Comparison of ENCODE assay signal across 1 cellular context in genomic region chr15:57227181-57227580, GRCh38.
TF ChIP-seq lines count a peak whose summit lies in the region.

No MANE protein-coding gene starts in this region.

TF ChIP-seq in A549, 52 proteins besides CTCF, POLR2A, EP300 and RAD21:
- TF ChIP-seq FOSB (CRISPR knock-in tag; IDR thresholded peaks at IDR 0.05) (no peak), ZC3H11A (IDR thresholded peaks at IDR 0.05) (no peak), JUN (IDR thresholded peaks at IDR 0.05) (no peak), SMC3 (IDR thresholded peaks at IDR 0.05) (no peak), MAZ (IDR thresholded peaks at IDR 0.05; ENCODE audit: borderline replicate concordance, low read depth, low read length) (no peak), JUNB (IDR thresholded peaks at IDR 0.05) (no peak), RFX5 (IDR thresholded peaks at IDR 0.05) (no peak), NPAS2 (CRISPR knock-in tag; IDR thresholded peaks at IDR 0.05; ENCODE audit: borderline replicate concordance) (no peak), HEYL (CRISPR knock-in tag; IDR thresholded peaks at IDR 0.05) (no peak), HDAC2 (IDR thresholded peaks at IDR 0.05) (no peak), KDM5A (IDR thresholded peaks at IDR 0.05) (no peak), NR3C1 (IDR thresholded peaks at IDR 0.05) (no peak), MAX (IDR thresholded peaks at IDR 0.05) (no peak), EHMT2 (IDR thresholded peaks at IDR 0.05; ENCODE audit: low read depth) (no peak), POLR2AphosphoS2 (conservative IDR thresholded peaks at IDR 0.05; ENCODE audit: low read length) (no peak), CBX2 (IDR thresholded peaks at IDR 0.05; ENCODE audit: borderline replicate concordance, low read depth) (no peak), USF2 (IDR thresholded peaks at IDR 0.05) (no peak)
- TF ChIP-seq, protein P1, sequence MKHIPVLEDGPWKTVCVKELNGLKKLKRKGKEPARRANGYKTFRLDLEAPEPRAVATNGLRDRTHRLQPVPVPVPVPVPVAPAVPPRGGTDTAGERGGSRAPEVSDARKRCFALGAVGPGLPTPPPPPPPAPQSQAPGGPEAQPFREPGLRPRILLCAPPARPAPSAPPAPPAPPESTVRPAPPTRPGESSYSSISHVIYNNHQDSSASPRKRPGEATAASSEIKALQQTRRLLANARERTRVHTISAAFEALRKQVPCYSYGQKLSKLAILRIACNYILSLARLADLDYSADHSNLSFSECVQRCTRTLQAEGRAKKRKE (CRISPR knock-in tag; IDR thresholded peaks at IDR 0.05; ENCODE audit: low read depth) = no peak
- TF ChIP-seq, protein P2, sequence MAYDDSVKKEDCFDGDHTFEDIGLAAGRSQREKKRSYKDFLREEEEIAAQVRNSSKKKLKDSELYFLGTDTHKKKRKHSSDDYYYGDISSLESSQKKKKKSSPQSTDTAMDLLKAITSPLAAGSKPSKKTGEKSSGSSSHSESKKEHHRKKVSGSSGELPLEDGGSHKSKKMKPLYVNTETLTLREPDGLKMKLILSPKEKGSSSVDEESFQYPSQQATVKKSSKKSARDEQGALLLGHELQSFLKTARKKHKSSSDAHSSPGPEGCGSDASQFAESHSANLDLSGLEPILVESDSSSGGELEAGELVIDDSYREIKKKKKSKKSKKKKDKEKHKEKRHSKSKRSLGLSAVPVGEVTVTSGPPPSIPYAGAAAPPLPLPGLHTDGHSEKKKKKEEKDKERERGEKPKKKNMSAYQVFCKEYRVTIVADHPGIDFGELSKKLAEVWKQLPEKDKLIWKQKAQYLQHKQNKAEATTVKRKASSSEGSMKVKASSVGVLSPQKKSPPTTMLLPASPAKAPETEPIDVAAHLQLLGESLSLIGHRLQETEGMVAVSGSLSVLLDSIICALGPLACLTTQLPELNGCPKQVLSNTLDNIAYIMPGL (CRISPR knock-in tag; IDR thresholded peaks at IDR 0.05; ENCODE audit: borderline replicate concordance) = no peak
TF ChIP-seq in A549: peak in this region for 0.
